ENCODE assay signal across 8 cellular contexts in genomic region chr17:68492394-68493054, GRCh38. TPM values are rescaled to one million over a fixed set of nuclear protein-coding genes. Genes with fewer than 3 reads are reported as not detected.
DNase-seq lines count a peak whose midpoint lies in the region; ATAC-seq, FAIRE-seq and TF ChIP-seq lines count a peak whose summit lies in the region.
"Not testable (repeated sequence)": the region's sequence is repeated elsewhere in the genome, so short reads cannot be mapped to it uniquely, and the experiment has no call there.

No MANE protein-coding gene starts in this region.

- intact Hi-C loops in CD14-positive monocyte (cut with micrococcal nuclease); GM12878 (cut with micrococcal nuclease; ENCODE audit: unreplicated experiment): not testable (repeated sequence)

- H3K4me1 Mint-ChIP-seq in CD14-positive monocyte: peaks cover 75% of the 10 kb centered on the region

- H3K4me1 ChIP-seq in OCI-LY1 (ENCODE audit: insufficient read depth, low read length, severe bottlenecking) (peaks cover 57% of the 10 kb centered on the region), GM12878 (ENCODE audit: control insufficient read depth, insufficient read depth, low read length) (peaks cover 32% of the 10 kb centered on the region), right atrium auricular region (peaks cover 0 to 32% of the 10 kb centered on the region in 2 donors), mucosa of rectum (ENCODE audit: control insufficient read depth in 2 of 2, insufficient read depth in 2 of 2, low read length in 2 of 2) (peaks cover 14 to 24% of the 10 kb centered on the region in 2 donors), skeletal muscle tissue (ENCODE audit: control insufficient read depth in 3 of 3, insufficient read depth in 3 of 3, low read length in 3 of 3) (peaks cover 7 to 14% (median 10%) of the 10 kb centered on the region in 3 donors), upper lobe of left lung (peaks cover 25 to 43% (median 36%) of the 10 kb centered on the region in 4 donors)
- H3K4me1 ChIP-seq in esophagus (ENCODE audit: control insufficient read depth in 2 of 2, insufficient read depth in 2 of 2, low read length in 1 of 2): not testable (repeated sequence)

- not testable (repeated sequence) for TF ChIP-seq EP300 in GM12878 (IDR thresholded peaks at IDR 0.05; ENCODE audit: borderline replicate concordance in 1 of 2, control insufficient read depth in 1 of 2, low read depth in 2 of 2, low read length in 2 of 2); upper lobe of left lung (IDR thresholded peaks at IDR 0.05)

- not testable (repeated sequence) for TF ChIP-seq RAD21 in GM12878 (IDR thresholded peaks at IDR 0.05; ENCODE audit: insufficient read depth, low read depth, low read length)

- POLR2A ChIA-PET in GM12878 (lab: Charles Lee): not testable (repeated sequence)

- H2AFZ ChIP-seq in OCI-LY1 (ENCODE audit: low read length); GM12878 (ENCODE audit: control insufficient read depth, low read depth, low read length): not testable (repeated sequence)

- not testable (repeated sequence) for FAIRE-seq in GM12878 (lab: Jason Lieb, UNC)

- not testable (repeated sequence) for H3K4me3 Mint-ChIP-seq in CD14-positive monocyte

- H4K20me1 ChIP-seq in OCI-LY1 (ENCODE audit: insufficient read depth, low read length); GM12878 (ENCODE audit: control insufficient read depth, insufficient read depth): not testable (repeated sequence)

- H3K9me3 Mint-ChIP-seq in CD14-positive monocyte: not testable (repeated sequence)

- H3K27ac ChIP-seq in OCI-LY1 (ENCODE audit: low read depth, low read length, poor library complexity, severe bottlenecking) (peak overlapping the region; percentile 93), esophagus (ENCODE audit: low read depth in 2 of 2, low read length in 1 of 2) (peak overlapping the region; percentile 30 to 85), right atrium auricular region (peak overlapping the region; percentile 1 to 60), mucosa of rectum (ENCODE audit: low read depth in 2 of 2, low read length in 2 of 2) (peak overlapping the region; percentile 36 to 64), skeletal muscle tissue (ENCODE audit: low read depth, low read length) (peak overlapping the region; percentile 48), upper lobe of left lung (peak overlapping the region; percentile 61 to 82 (median 76))
- not testable (repeated sequence) for H3K27ac ChIP-seq in GM12878 (ENCODE audit: control insufficient read depth, insufficient read depth)

- not testable (repeated sequence) for H3K9me3 ChIP-seq in OCI-LY1 (ENCODE audit: low read length); GM12878 (replicated peaks; ENCODE audit: control insufficient read depth, insufficient read depth, low read length); esophagus (ENCODE audit: control insufficient read depth in 2 of 2, insufficient read depth in 1 of 2, low read depth in 1 of 2, low read length in 1 of 2); right atrium auricular region; mucosa of rectum (ENCODE audit: control insufficient read depth in 2 of 2, low read length in 2 of 2); skeletal muscle tissue (ENCODE audit: control insufficient read depth in 3 of 3, low read length in 3 of 3); upper lobe of left lung

- not testable (repeated sequence) for H3K79me2 ChIP-seq in OCI-LY1 (ENCODE audit: insufficient read depth, low read length); GM12878 (ENCODE audit: control insufficient read depth, insufficient read depth, low read length)

- H3K4me3 ChIP-seq in OCI-LY1 (ENCODE audit: low read depth, low read length, poor library complexity, severe bottlenecking); GM12878; esophagus (ENCODE audit: low read depth in 1 of 2, low read length in 2 of 2); right atrium auricular region; skeletal muscle tissue (ENCODE audit: low read length in 3 of 3): not testable (repeated sequence)
- peak overlapping the region; percentile 43 to 55 for H3K4me3 ChIP-seq in mucosa of rectum (ENCODE audit: low read length in 2 of 2)
- peak overlapping the region in 2 of 4 donors; percentile 0 to 24 for H3K4me3 ChIP-seq in upper lobe of left lung

- H3K4me2 ChIP-seq in OCI-LY1 (ENCODE audit: low read length); GM12878 (ENCODE audit: control insufficient read depth, insufficient read depth): not testable (repeated sequence)

- 73% methylated on average over 8 of the region's 8 CpGs for WGBS in GM12878 (ENCODE audit: insufficient coverage, insufficient replicate concordance, low lambda C conversion rate, missing lambda C conversion rate)
- WGBS in esophagus, 2 donors: 73 to 79% methylated on average over 8 of the region's 8 CpGs
- WGBS in upper lobe of left lung, 2 donors: 62 to 66% methylated on average over 8 of the region's 8 CpGs

- H3K9ac ChIP-seq in OCI-LY1 (ENCODE audit: low read length); GM12878 (ENCODE audit: control insufficient read depth, insufficient read depth, low read length); skeletal muscle tissue (ENCODE audit: low read depth in 1 of 3, low read length in 3 of 3): not testable (repeated sequence)
- H3K9ac ChIP-seq in mucosa of rectum (ENCODE audit: low read depth in 1 of 2, low read length in 2 of 2): peak overlapping the region in 1 of 2 donors; percentile 13

- not testable (repeated sequence) for ATAC-seq in GM12878
- peak in 1 of 2 donors; percentile 66 for ATAC-seq in upper lobe of left lung (ENCODE audit: low FRiP score in 2 of 2)

- H3K27me3 Mint-ChIP-seq in CD14-positive monocyte (ENCODE audit: low read depth in 3 of 3): not testable (repeated sequence)

- not testable (repeated sequence) for H3K9me2 ChIP-seq in OCI-LY1 (ENCODE audit: low read depth, low read length)

- not testable (repeated sequence) for H3K27me3 ChIP-seq in OCI-LY1 (ENCODE audit: insufficient read depth, low read length); GM12878 (replicated peaks in 1 of 2; ENCODE audit: control insufficient read depth in 2 of 2, insufficient read depth in 2 of 2, low read length in 1 of 2); esophagus (ENCODE audit: control insufficient read depth in 1 of 2, insufficient read depth in 2 of 2, low read length in 2 of 2); right atrium auricular region; mucosa of rectum (ENCODE audit: control insufficient read depth in 2 of 2, insufficient read depth in 2 of 2, low read length in 2 of 2); skeletal muscle tissue (ENCODE audit: control insufficient read depth in 3 of 3, insufficient read depth in 3 of 3, low read length in 3 of 3); upper lobe of left lung

- CTCF ChIA-PET in GM12878 (lab: Yijun Ruan, JAX): not testable (repeated sequence)

- not testable (repeated sequence) for H3K36me3 Mint-ChIP-seq in CD14-positive monocyte

- TF ChIP-seq CTCF in CD14-positive monocyte (IDR thresholded peaks at IDR 0.05); OCI-LY1 (IDR thresholded peaks at IDR 0.05; ENCODE audit: low read length); GM12878 (IDR thresholded peaks at IDR 0.05 in 2 of 3, conservative IDR thresholded peaks at IDR 0.05 in 1 of 3; ENCODE audit: control insufficient read depth in 2 of 3, extremely low read depth in 1 of 3, insufficient read depth in 1 of 3, low read depth in 3 of 3, low read length in 3 of 3); right atrium auricular region (IDR thresholded peaks at IDR 0.05): not testable (repeated sequence)
- peak in 1 of 6 experiments; percentile 8 for TF ChIP-seq CTCF in upper lobe of left lung (IDR thresholded peaks at IDR 0.05)

- H3K27ac Mint-ChIP-seq in CD14-positive monocyte: peak overlapping the region; percentile 82 to 93 (median 91)

- not testable (repeated sequence) for TF ChIP-seq POLR2A in GM12878 (IDR thresholded peaks at IDR 0.05; ENCODE audit: low read depth, low read length); upper lobe of left lung (IDR thresholded peaks at IDR 0.05)

- in situ Hi-C loops in GM12878 (cut with MboI): not testable (repeated sequence)

- RAD21 ChIA-PET in GM12878 (lab: Charles Lee; ENCODE audit: unreplicated experiment): interaction anchor here (0.7 kb wide), 1 partner anchor 20 kb away, joined by 3 read pairs; the partner anchor contains the start of gene PRKAR1A

- not testable (repeated sequence) for BruUV-seq in GM12878 (replicated peaks; lab: Mats Ljungman, UMichigan)

- SMC1A ChIA-PET in GM12878 (lab: Charles Lee; ENCODE audit: uncharacterized antibody, unreplicated experiment): not testable (repeated sequence)

- H3F3A ChIP-seq in OCI-LY1 (ENCODE audit: insufficient read depth, low read length): not testable (repeated sequence)

- H3K36me3 ChIP-seq in OCI-LY1 (ENCODE audit: insufficient read depth, low read length); GM12878 (ENCODE audit: control insufficient read depth in 2 of 2, insufficient read depth in 2 of 2, low read length in 1 of 2); esophagus (ENCODE audit: control insufficient read depth in 2 of 2, insufficient read depth in 2 of 2, low read length in 1 of 2); right atrium auricular region; mucosa of rectum (ENCODE audit: control insufficient read depth in 2 of 2, insufficient read depth in 2 of 2, low read length in 2 of 2); skeletal muscle tissue (ENCODE audit: control insufficient read depth in 3 of 3, insufficient read depth in 3 of 3, low read length in 3 of 3); upper lobe of left lung: not testable (repeated sequence)

- DNase-seq in CD14-positive monocyte (ENCODE audit: low spot score); GM12878 (ENCODE audit: low read depth, low spot score); right atrium auricular region (ENCODE audit: low spot score): not testable (repeated sequence)
- peak in 1 of 2 donors; percentile 42 for DNase-seq in upper lobe of left lung

RNA-seq across cellular contexts. Expression of gene PRKAR1A, which starts 19.7 kb away (rescaled TPM):
- polyA plus RNA-seq in CD14-positive monocyte (100 to 1,000 TPM; 300 to 436 TPM), GM12878 (2011; rRNA removed) (196 and 292 TPM in 2 replicates), GM12878 (2014; fragmentation: Illumina TruSeq; extraction: Trizol) (120 and 143 TPM in 2 replicates), GM12878 (2014; fragmentation: Nextera tagmentation; extraction: Ambion mirVana) (10 to 100 TPM; 29.1 to 35.6 TPM), GM12878 (2014; rRNA removed) (111 and 112 TPM in 2 replicates), GM12878 (2016; fragmentation: Nextera tagmentation; extraction: Ambion mirVana) (100 to 1,000 TPM; 191 to 200 TPM), esophagus (10 to 100 TPM; 25.7 to 55.8 TPM)
- 213 and 214 TPM in 2 replicates for total RNA-seq in GM12878 (2013; cell fraction: nucleolus; rRNA removed)
- total RNA-seq in GM12878 (2014; rRNA removed) (91.0 and 130 TPM in 2 replicates), GM12878 (2014; rRNA removed; fragmentation: Illumina TruSeq; extraction: Trizol) (129 and 130 TPM in 2 replicates), GM12878 (2021) (164 and 167 TPM in 2 replicates), right atrium auricular region (100 to 1,000 TPM; 534 to 672 TPM), skeletal muscle tissue (267 TPM), upper lobe of left lung (100 to 1,000 TPM; 161 to 490 (median 396) TPM)
- polyA plus RNA-seq in GM12878 (2011; ENCODE audit: low read depth): 57.5 TPM
- polyA plus RNA-seq in GM12878 (2011; cell fraction: cytosol; rRNA removed): 114 and 138 TPM in 2 replicates
- 115 and 132 TPM in 2 replicates for polyA plus RNA-seq in GM12878 (2011; cell fraction: nucleus; rRNA removed)
- polyA plus RNA-seq in GM12878 (2012): 89.6 and 124 TPM in 2 replicates
- polyA minus RNA-seq in GM12878 (2011; rRNA and poly(A)+ RNA removed): 160 and 210 TPM in 2 replicates
- 143 and 148 TPM in 2 replicates for polyA minus RNA-seq in GM12878 (2011; cell fraction: cytosol; rRNA and poly(A)+ RNA removed)
- 135 and 198 TPM in 2 replicates for polyA minus RNA-seq in GM12878 (2011; cell fraction: nucleus; rRNA and poly(A)+ RNA removed)

RNA-seq across cellular contexts. Expression of gene WIPI1, which starts 35.2 kb away (rescaled TPM):
- polyA plus RNA-seq in CD14-positive monocyte: 10 to 100 TPM; 19.9 to 22.1 TPM
- 19.9 and 25.9 TPM in 2 replicates for total RNA-seq in GM12878 (2013; cell fraction: nucleolus; rRNA removed)
- total RNA-seq in GM12878 (2014; rRNA removed): 26.9 and 35.0 TPM in 2 replicates
- 25.5 and 26.8 TPM in 2 replicates for total RNA-seq in GM12878 (2014; rRNA removed; fragmentation: Illumina TruSeq; extraction: Trizol)
- total RNA-seq in GM12878 (2021): 23.9 and 24.2 TPM in 2 replicates
- polyA plus RNA-seq in GM12878 (2011; ENCODE audit: low read depth): 16.3 TPM
- 11.1 and 11.7 TPM in 2 replicates for polyA plus RNA-seq in GM12878 (2011; rRNA removed)
- 12.0 and 13.2 TPM in 2 replicates for polyA plus RNA-seq in GM12878 (2011; cell fraction: cytosol; rRNA removed)
- 10.7 and 12.1 TPM in 2 replicates for polyA plus RNA-seq in GM12878 (2011; cell fraction: nucleus; rRNA removed)
- 21.1 and 24.4 TPM in 2 replicates for polyA plus RNA-seq in GM12878 (2012)
- polyA plus RNA-seq in GM12878 (2014; fragmentation: Illumina TruSeq; extraction: Trizol): 28.8 and 34.6 TPM in 2 replicates
- polyA plus RNA-seq in GM12878 (2014; fragmentation: Nextera tagmentation; extraction: Ambion mirVana): 1 to 10 TPM; 6.5 to 7.1 TPM
- 26.0 and 37.7 TPM in 2 replicates for polyA plus RNA-seq in GM12878 (2014; rRNA removed)
- 10 to 100 TPM; 39.1 to 44.5 TPM for polyA plus RNA-seq in GM12878 (2016; fragmentation: Nextera tagmentation; extraction: Ambion mirVana)
- polyA minus RNA-seq in GM12878 (2011; rRNA and poly(A)+ RNA removed): 13.0 and 14.8 TPM in 2 replicates
- polyA minus RNA-seq in GM12878 (2011; cell fraction: cytosol; rRNA and poly(A)+ RNA removed): 3.6 and 5.4 TPM in 2 replicates
- 6.2 and 8.6 TPM in 2 replicates for polyA minus RNA-seq in GM12878 (2011; cell fraction: nucleus; rRNA and poly(A)+ RNA removed)
- polyA plus RNA-seq in esophagus: 10 to 100 TPM; 10.8 to 22.4 TPM
- total RNA-seq in right atrium auricular region: 10 to 100 TPM; 50.3 to 76.2 TPM
- total RNA-seq in skeletal muscle tissue: 37.6 TPM
- total RNA-seq in upper lobe of left lung: 100 to 1,000 TPM in 1 of 6 donors, 10 to 100 TPM in 5; 34.7 to 151 (median 44.4) TPM
